ENCODE assay signal across 18 cellular contexts in genomic region chr15:62452656-62453055, GRCh38.
"Had no signal": no experiment of that assay in that cellular context is flagged by ENCODE, and none has a peak within 500 bp of the region (broad histone marks: within the 10 kb centered on the region; RNA-seq: fewer than 3 reads in every experiment).

No MANE protein-coding gene starts in this region.

- H3K36me3 Mint-ChIP-seq: activated CD8-positive, alpha-beta memory T cell treated with anti-CD3 and anti-CD28 coated beads, Interleukin-2, amount 10 ng/mL, durations not matched to agents 7 days and 5 days; activated naive CD8-positive, alpha-beta T cell treated with anti-CD3 and anti-CD28 coated beads for 36 hours; immature natural killer cell had no signal

- H3K36me3 ChIP-seq: breast epithelium, right lobe of liver, spleen, upper lobe of right lung had no signal

- H3K9me3 Mint-ChIP-seq: activated naive CD8-positive, alpha-beta T cell treated with anti-CD3 and anti-CD28 coated beads for 36 hours; activated T-cell treated with anti-CD3 and anti-CD28 coated beads, Interleukin-2, amount 50 U/mL, for 4 hours; immature natural killer cell; stimulated activated naive CD8-positive, alpha-beta T cell treated with anti-CD3 and anti-CD28 coated beads, Interleukin-15, amount 100 ng/mL, for 72 hours had no signal

- H3K27ac ChIP-seq: foreskin keratinocyte, right lobe of liver, spleen, testis, upper lobe of right lung had no signal

- H3K9me3 ChIP-seq: breast epithelium, right lobe of liver, spleen, testis, upper lobe of right lung had no signal

- H3K4me3 ChIP-seq: breast epithelium, right lobe of liver, spleen, testis, upper lobe of right lung had no signal

- H3K27me3 ChIP-seq: breast epithelium, foreskin keratinocyte, right lobe of liver, spleen, testis, upper lobe of right lung had no signal

- ATAC-seq: activated CD8-positive, alpha-beta memory T cell treated with anti-CD3 and anti-CD28 coated beads, Interleukin-2, amount 10 ng/mL, durations not matched to agents 7 days and 5 days; activated T-cell treated with anti-CD3 and anti-CD28 coated beads, Interleukin-2, amount 50 U/mL, for 4 hours; stimulated activated naive CD8-positive, alpha-beta T cell treated with anti-CD3 and anti-CD28 coated beads, Interleukin-15, amount 100 ng/mL, for 72 hours; upper lobe of right lung had no signal

- H3K27me3 Mint-ChIP-seq: activated naive CD8-positive, alpha-beta T cell treated with anti-CD3 and anti-CD28 coated beads for 36 hours had no signal

- H3K4me3 Mint-ChIP-seq: activated CD8-positive, alpha-beta memory T cell treated with anti-CD3 and anti-CD28 coated beads, Interleukin-2, amount 10 ng/mL, durations not matched to agents 7 days and 5 days; activated naive CD8-positive, alpha-beta T cell treated with anti-CD3 and anti-CD28 coated beads for 36 hours; activated T-cell treated with anti-CD3 and anti-CD28 coated beads, Interleukin-2, amount 50 U/mL, for 4 hours; immature natural killer cell; stimulated activated naive CD8-positive, alpha-beta T cell treated with anti-CD3 and anti-CD28 coated beads, Interleukin-15, amount 100 ng/mL, for 72 hours had no signal

- DNase-seq: activated CD4-positive, alpha-beta T cell treated with anti-CD3 and anti-CD28 coated beads, Interleukin-2, amount 50 U/mL, for 48 hours; activated CD8-positive, alpha-beta memory T cell treated with anti-CD3 and anti-CD28 coated beads, Interleukin-2, amount 10 ng/mL, durations not matched to agents 7 days and 5 days; activated gamma-delta T cell treated with Interleukin-2 at 50 U/mL for 16 hours; activated naive CD8-positive, alpha-beta T cell treated with anti-CD3 and anti-CD28 coated beads for 36 hours; activated T-cell treated with anti-CD3 and anti-CD28 coated beads, Interleukin-2, amount 50 U/mL, for 4 hours; cerebellar nuclear complex; effector CD8-positive, alpha-beta T cell; immature natural killer cell; right lobe of liver; spleen; stimulated activated CD4-positive, alpha-beta T cell treated with anti-CD3 and anti-CD28 coated beads, Interleukin-1b, Interleukin-23, amount 100 ng/mL, for 48 hours; stimulated activated naive CD8-positive, alpha-beta T cell treated with anti-CD3 and anti-CD28 coated beads, Interleukin-15, amount 100 ng/mL, for 72 hours; T-helper 1 cell; T1000; testis; upper lobe of right lung had no signal

- H3K4me1 Mint-ChIP-seq: activated CD8-positive, alpha-beta memory T cell treated with anti-CD3 and anti-CD28 coated beads, Interleukin-2, amount 10 ng/mL, durations not matched to agents 7 days and 5 days; activated naive CD8-positive, alpha-beta T cell treated with anti-CD3 and anti-CD28 coated beads for 36 hours; immature natural killer cell; stimulated activated naive CD8-positive, alpha-beta T cell treated with anti-CD3 and anti-CD28 coated beads, Interleukin-15, amount 100 ng/mL, for 72 hours had no signal

- H3K4me1 ChIP-seq: breast epithelium, right lobe of liver, spleen, testis had no signal

- H3K27ac Mint-ChIP-seq: activated CD8-positive, alpha-beta memory T cell treated with anti-CD3 and anti-CD28 coated beads, Interleukin-2, amount 10 ng/mL, durations not matched to agents 7 days and 5 days; activated naive CD8-positive, alpha-beta T cell treated with anti-CD3 and anti-CD28 coated beads for 36 hours; immature natural killer cell; stimulated activated naive CD8-positive, alpha-beta T cell treated with anti-CD3 and anti-CD28 coated beads, Interleukin-15, amount 100 ng/mL, for 72 hours had no signal
